Comparison of ENCODE assay signal across 35 cellular contexts in the genomic region with DNA sequence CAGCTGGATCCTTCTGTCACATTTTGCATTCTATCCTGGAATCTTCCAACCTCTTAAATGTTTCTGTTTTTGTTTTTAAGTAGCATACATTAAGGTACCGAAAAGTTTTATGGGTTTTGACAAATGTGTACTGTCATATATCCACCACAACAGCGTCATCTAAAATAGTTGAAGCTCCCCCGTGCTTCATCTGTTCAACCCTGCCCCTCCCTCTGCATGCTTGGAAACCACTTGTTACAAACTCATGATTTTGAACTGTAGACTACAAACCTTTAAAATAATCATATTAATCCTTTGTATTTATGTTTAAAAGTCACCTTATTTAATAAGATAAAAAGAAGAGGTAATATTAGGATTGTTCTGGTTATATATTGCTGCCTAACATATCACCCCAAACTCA.
"Had no signal": no experiment of that assay in that cellular context is flagged by ENCODE, and none has a peak within 500 bp of the region (broad histone marks: within the 10 kb centered on the region; RNA-seq: fewer than 3 reads in every experiment).

No MANE protein-coding gene starts in this region.

- H3K4me3 ChIP-seq: MG63 had no signal

- DNase-seq: Karpas-422, Kasumi-1, KG1, MG63, MM.1S, MV-4-11, NCI-H1048, NCI-H1092, NCI-H1092 treated with DMSO at 0.1 percent for 48 hours, NCI-H1105, NCI-H1105 treated with DMSO at 0.1 percent for 48 hours, NCI-H1417, NCI-H1417 treated with DMSO at 0.1 percent for 48 hours, NCI-H1436, NCI-H1436 treated with DMSO at 0.1 percent for 48 hours, NCI-H146, NCI-H1694, NCI-H1694 treated with DMSO at 0.1 percent for 48 hours, NCI-H187, NCI-H187 treated with DMSO at 0.1 percent for 48 hours, NCI-H1930, NCI-H2029, NCI-H2029 treated with DMSO at 0.1 percent for 48 hours, NCI-H2081, NCI-H2081 treated with DMSO at 0.1 percent for 48 hours, NCI-H2107, NCI-H2171, NCI-H2171 treated with DMSO at 0.1 percent for 48 hours, NCI-H2227 treated with DMSO at 0.1 percent for 48 hours, NCI-H226, NCI-H345, NCI-H446, NCI-H446 treated with DMSO at 0.1 percent for 48 hours, NCI-H510A had no signal

- H3K36me3 ChIP-seq: MG63 had no signal

- H3K27me3 ChIP-seq: MG63 had no signal

- H3K9me3 ChIP-seq: MG63 had no signal

- H3K27ac ChIP-seq: KMS-11 had no signal

- H3K9ac ChIP-seq: KMS-11 had no signal

- H3K4me2 ChIP-seq: KMS-11 had no signal
